In the genomic region with DNA sequence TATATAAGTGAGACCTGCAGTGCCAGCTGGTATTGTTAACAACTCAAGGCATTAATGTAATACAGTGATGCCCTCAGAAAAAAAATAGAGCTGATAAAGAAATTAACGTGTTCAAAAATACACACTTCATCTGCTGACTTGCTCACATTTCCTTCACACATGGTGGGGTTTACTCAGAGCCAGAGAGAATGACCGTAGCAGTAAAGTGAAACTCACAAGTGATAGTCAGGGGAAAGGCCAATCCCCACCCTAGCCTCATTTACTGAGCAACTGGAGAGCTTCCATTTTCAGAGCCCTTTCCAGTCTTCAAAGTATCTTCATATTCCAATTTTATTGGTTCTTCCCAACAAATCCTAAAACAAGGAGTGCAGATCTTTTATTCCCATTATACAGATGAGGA, we compare ENCODE assay signal across 30 cellular contexts.
DNase-seq lines count a peak whose midpoint lies in the region; ATAC-seq and TF ChIP-seq lines count a peak whose summit lies in the region.
"Had no signal": no experiment of that assay in that cellular context is flagged by ENCODE, and none has a peak within 500 bp of the region (broad histone marks: within the 10 kb centered on the region; RNA-seq: fewer than 3 reads in every experiment).

No MANE protein-coding gene starts in this region.

- H3K4me1 Mint-ChIP-seq in activated CD4-positive, alpha-beta T cell treated with anti-CD3 and anti-CD28 coated beads, Interleukin-2, amount 10 ng/mL, durations not matched to agents 24 days and 14 days: no peaks in the 10 kb centered on the region
- no peaks in the 10 kb centered on the region for H3K4me1 Mint-ChIP-seq in stimulated activated effector memory CD8-positive, alpha-beta T cell treated with anti-CD3 and anti-CD28 coated beads, Interleukin-12 subunit alpha, Interleukin-12 subunit beta, amount 100 ng/mL, for 72 hours
- H3K4me1 Mint-ChIP-seq: activated B cell treated with CpG ODN at 0.5 μM for 24 hours; brain; CD4-positive, CD25-positive, alpha-beta regulatory T cell; naive B cell; T-cell had no signal

- H3K4me3 Mint-ChIP-seq in activated CD4-positive, alpha-beta T cell treated with anti-CD3 and anti-CD28 coated beads, Interleukin-2, amount 10 ng/mL, durations not matched to agents 24 days and 14 days: no peak overlapping the region
- H3K4me3 Mint-ChIP-seq in stimulated activated effector memory CD8-positive, alpha-beta T cell treated with anti-CD3 and anti-CD28 coated beads, Interleukin-12 subunit alpha, Interleukin-12 subunit beta, amount 100 ng/mL, for 72 hours: no peak overlapping the region
- H3K4me3 Mint-ChIP-seq: activated B cell treated with CpG ODN at 0.5 μM for 24 hours; brain; CD4-positive, CD25-positive, alpha-beta regulatory T cell; naive B cell; stimulated activated naive CD8-positive, alpha-beta T cell treated with anti-CD3 and anti-CD28 coated beads, Interleukin-15, Interleukin-2, amounts not matched to agents 100 ng/mL and 50 ng/mL, for 24 hours; T-cell had no signal

- no peaks in the 10 kb centered on the region for H3K4me1 ChIP-seq in ascending aorta
- H3K4me1 ChIP-seq: adrenal gland, left ventricle myocardium inferior, psoas muscle, sigmoid colon, tibial artery had no signal

- no peak overlapping the region for H3K27ac ChIP-seq in ascending aorta
- H3K27ac ChIP-seq: adrenal gland, left ventricle myocardium inferior, psoas muscle, sigmoid colon, SJSA1, tibial artery had no signal

- H3K27me3 Mint-ChIP-seq in activated CD4-positive, alpha-beta T cell treated with anti-CD3 and anti-CD28 coated beads, Interleukin-2, amount 10 ng/mL, durations not matched to agents 24 days and 14 days: peaks cover 4% of the 10 kb centered on the region
- H3K27me3 Mint-ChIP-seq: stimulated activated naive CD8-positive, alpha-beta T cell treated with anti-CD3 and anti-CD28 coated beads, Interleukin-15, Interleukin-2, amounts not matched to agents 100 ng/mL and 50 ng/mL, for 24 hours had no signal

- H3K9me3 Mint-ChIP-seq in activated CD4-positive, alpha-beta T cell treated with anti-CD3 and anti-CD28 coated beads, Interleukin-2, amount 10 ng/mL, durations not matched to agents 24 days and 14 days: no peaks in the 10 kb centered on the region
- no peaks in the 10 kb centered on the region for H3K9me3 Mint-ChIP-seq in stimulated activated effector memory CD8-positive, alpha-beta T cell treated with anti-CD3 and anti-CD28 coated beads, Interleukin-12 subunit alpha, Interleukin-12 subunit beta, amount 100 ng/mL, for 72 hours
- H3K9me3 Mint-ChIP-seq: activated B cell treated with CpG ODN at 0.5 μM for 24 hours; brain; naive B cell; stimulated activated naive CD8-positive, alpha-beta T cell treated with anti-CD3 and anti-CD28 coated beads, Interleukin-15, Interleukin-2, amounts not matched to agents 100 ng/mL and 50 ng/mL, for 24 hours; T-cell had no signal

- DNase-seq in activated CD4-positive, alpha-beta T cell treated with anti-CD3 and anti-CD28 coated beads, Interleukin-2, amount 10 ng/mL, durations not matched to agents 24 days and 14 days: peak; percentile 13
- no peak for DNase-seq in activated CD4-positive, alpha-beta T cell treated with anti-CD3 and anti-CD28 coated beads, Interleukin-2, amount 50 U/mL, for 48 hours
- DNase-seq in stimulated activated effector memory CD8-positive, alpha-beta T cell treated with anti-CD3 and anti-CD28 coated beads, Interleukin-12 subunit alpha, Interleukin-12 subunit beta, amount 100 ng/mL, for 72 hours (ENCODE audit: low spot score in 2 of 2): no peak
- DNase-seq in ascending aorta (ENCODE audit: low spot score in 2 of 2) (no peak), kidney tubule cell (ENCODE audit: low spot score) (no peak), HuH-7 (ENCODE audit: low spot score) (no peak)
- DNase-seq: 8988T; activated B cell treated with CpG ODN at 0.5 μM for 24 hours; activated naive CD4-positive, alpha-beta T cell treated with Interleukin-2 at 50 U/mL for 16 hours; adrenal gland; CD4-positive, CD25-positive, alpha-beta regulatory T cell; cerebellar nuclear complex; H7; left ventricle myocardium inferior; naive B cell; NCI-H1105 treated with DMSO at 0.1 percent for 48 hours; NCI-H2029; NCI-H345; psoas muscle; RPMI8226; sigmoid colon; stimulated activated CD4-positive, alpha-beta T cell treated with anti-CD3 and anti-CD28 coated beads, Interleukin-15, amount 100 ng/mL, for 24 hours; T-cell; tibial artery had no signal

- no peaks in the 10 kb centered on the region for H3K27me3 ChIP-seq in ascending aorta
- H3K27me3 ChIP-seq: adrenal gland, sigmoid colon, SJSA1, tibial artery had no signal

- no peak for TF ChIP-seq CTCF in ascending aorta (IDR thresholded peaks at IDR 0.05)

- H3K27ac Mint-ChIP-seq in activated CD4-positive, alpha-beta T cell treated with anti-CD3 and anti-CD28 coated beads, Interleukin-2, amount 10 ng/mL, durations not matched to agents 24 days and 14 days: no peak overlapping the region
- H3K27ac Mint-ChIP-seq in stimulated activated effector memory CD8-positive, alpha-beta T cell treated with anti-CD3 and anti-CD28 coated beads, Interleukin-12 subunit alpha, Interleukin-12 subunit beta, amount 100 ng/mL, for 72 hours: no peak overlapping the region
- H3K27ac Mint-ChIP-seq: activated B cell treated with CpG ODN at 0.5 μM for 24 hours; brain; CD4-positive, CD25-positive, alpha-beta regulatory T cell; naive B cell; stimulated activated naive CD8-positive, alpha-beta T cell treated with anti-CD3 and anti-CD28 coated beads, Interleukin-15, Interleukin-2, amounts not matched to agents 100 ng/mL and 50 ng/mL, for 24 hours; T-cell had no signal

- H3K9me3 ChIP-seq in ascending aorta: no peaks in the 10 kb centered on the region
- H3K9me3 ChIP-seq: adrenal gland, left ventricle myocardium inferior, psoas muscle, sigmoid colon, SJSA1, tibial artery had no signal

- no peaks in the 10 kb centered on the region for H3K36me3 Mint-ChIP-seq in activated CD4-positive, alpha-beta T cell treated with anti-CD3 and anti-CD28 coated beads, Interleukin-2, amount 10 ng/mL, durations not matched to agents 24 days and 14 days (ENCODE audit: low read depth)
- no peaks in the 10 kb centered on the region for H3K36me3 Mint-ChIP-seq in stimulated activated effector memory CD8-positive, alpha-beta T cell treated with anti-CD3 and anti-CD28 coated beads, Interleukin-12 subunit alpha, Interleukin-12 subunit beta, amount 100 ng/mL, for 72 hours
- H3K36me3 Mint-ChIP-seq: brain; CD4-positive, CD25-positive, alpha-beta regulatory T cell; T-cell had no signal

- no peaks in the 10 kb centered on the region for H3K36me3 ChIP-seq in ascending aorta
- H3K36me3 ChIP-seq: adrenal gland, left ventricle myocardium inferior, sigmoid colon, SJSA1, tibial artery had no signal

- ATAC-seq in GM21717 (IDR thresholded peaks at IDR 0.05; ENCODE audit: unreplicated experiment) (peak; percentile 75), HG03378 (IDR thresholded peaks at IDR 0.05; ENCODE audit: unreplicated experiment) (peak; percentile 59)
- ATAC-seq in stimulated activated effector memory CD8-positive, alpha-beta T cell treated with anti-CD3 and anti-CD28 coated beads, Interleukin-12 subunit alpha, Interleukin-12 subunit beta, amount 100 ng/mL, for 72 hours: peak; percentile 67
- ATAC-seq: K562, psoas muscle, T-cell had no signal

- H3K4me3 ChIP-seq in ascending aorta: no peak overlapping the region
- H3K4me3 ChIP-seq: adrenal gland, K562, left ventricle myocardium inferior, psoas muscle, sigmoid colon, SJSA1, tibial artery had no signal

- intact Hi-C loops in activated CD4-positive, alpha-beta T cell treated with anti-CD3 and anti-CD28 coated beads, Interleukin-2, amount 10 ng/mL, durations not matched to agents 24 days and 14 days (cut with micrococcal nuclease): no loop called here
- intact Hi-C loops in ascending aorta (cut with DNase I): no loop called here
